ENCODE assay signal across 12 cellular contexts in genomic region chr13:108345016-108345415, GRCh38.
"Had no signal": no experiment of that assay in that cellular context is flagged by ENCODE, and none has a peak within 500 bp of the region (broad histone marks: within the 10 kb centered on the region; RNA-seq: fewer than 3 reads in every experiment).

No MANE protein-coding gene starts in this region.

- H3K4me1 ChIP-seq: adrenal gland, colonic mucosa, esophagus muscularis mucosa had no signal

- DNase-seq: activated CD4-positive, alpha-beta T cell treated with anti-CD3 and anti-CD28 coated beads for 1 hour; activated CD4-positive, alpha-beta T cell treated with anti-CD3 and anti-CD28 coated beads, Interleukin-2, amount 50 U/mL, for 48 hours; activated effector memory CD4-positive, alpha-beta T cell treated with anti-CD3 and anti-CD28 coated beads, Interleukin-2, amount 50 U/mL, for 16 hours; activated T-cell treated with anti-CD3 and anti-CD28 coated beads, Interleukin-2, amount 50 U/mL, for 48 hours; adrenal gland; colonic mucosa; glutamatergic neuron; hypothalamus; stimulated activated CD4-positive, alpha-beta T cell treated with anti-CD3 and anti-CD28 coated beads, Interleukin-1b, Interleukin-23, amount 100 ng/mL, for 48 hours; stimulated activated naive CD8-positive, alpha-beta T cell treated with anti-CD3 and anti-CD28 coated beads, Interleukin-15, amount 100 ng/mL, for 72 hours; T-helper 1 cell had no signal

- H3K27ac ChIP-seq: adrenal gland, colonic mucosa, esophagus muscularis mucosa had no signal

- ATAC-seq: stimulated activated naive CD8-positive, alpha-beta T cell treated with anti-CD3 and anti-CD28 coated beads, Interleukin-15, amount 100 ng/mL, for 72 hours had no signal

- H3K4me3 ChIP-seq: adrenal gland, colonic mucosa, esophagus muscularis mucosa had no signal

- H3K36me3 ChIP-seq: adrenal gland, colonic mucosa, esophagus muscularis mucosa had no signal

- H3K9me3 ChIP-seq: adrenal gland, colonic mucosa, esophagus muscularis mucosa had no signal

- H3K27me3 ChIP-seq: adrenal gland, colonic mucosa had no signal
